ENCODE assay signal across 9 cellular contexts in genomic region chr18:72867721-72868665, GRCh38. TPM values are rescaled to one million over a fixed set of nuclear protein-coding genes. Genes with fewer than 3 reads are reported as not detected.
DNase-seq lines count a peak whose midpoint lies in the region; ATAC-seq and TF ChIP-seq lines count a peak whose summit lies in the region.
"Had no signal": no experiment of that assay in that cellular context is flagged by ENCODE, and none has a peak within 500 bp of the region (broad histone marks: within the 10 kb centered on the region; RNA-seq: fewer than 3 reads in every experiment).

A gene with protein sequence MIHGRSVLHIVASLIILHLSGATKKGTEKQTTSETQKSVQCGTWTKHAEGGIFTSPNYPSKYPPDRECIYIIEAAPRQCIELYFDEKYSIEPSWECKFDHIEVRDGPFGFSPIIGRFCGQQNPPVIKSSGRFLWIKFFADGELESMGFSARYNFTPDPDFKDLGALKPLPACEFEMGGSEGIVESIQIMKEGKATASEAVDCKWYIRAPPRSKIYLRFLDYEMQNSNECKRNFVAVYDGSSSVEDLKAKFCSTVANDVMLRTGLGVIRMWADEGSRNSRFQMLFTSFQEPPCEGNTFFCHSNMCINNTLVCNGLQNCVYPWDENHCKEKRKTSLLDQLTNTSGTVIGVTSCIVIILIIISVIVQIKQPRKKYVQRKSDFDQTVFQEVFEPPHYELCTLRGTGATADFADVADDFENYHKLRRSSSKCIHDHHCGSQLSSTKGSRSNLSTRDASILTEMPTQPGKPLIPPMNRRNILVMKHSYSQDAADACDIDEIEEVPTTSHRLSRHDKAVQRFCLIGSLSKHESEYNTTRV (minus strand): TSS chr18:72867987. CDS start chr18:72867291, 696 bp downstream.

- intact Hi-C loops in PC-9 (cut with micrococcal nuclease; ENCODE audit: unreplicated experiment): no loop called here

- H3K79me2 ChIP-seq in PC-9 (ENCODE audit: low read depth) (no peaks in the 10 kb centered on the region), GM23248 (ENCODE audit: insufficient read depth) (no peaks in the 10 kb centered on the region)

- DNase-seq in AG04449 (ENCODE audit: low read depth, low spot score) (no peak), memory B cell (ENCODE audit: low spot score in 2 of 2) (peak in 1 of 2 donors; percentile 11), T-helper 2 cell (no peak), HUDEP-2 (lab: John Stamatoyannopoulos, UW; ENCODE audit: unreplicated experiment in 76 of 76) (no peak), PC-9 (no peak), GM23248 (no peak)

- H3K27ac ChIP-seq in angular gyrus (ENCODE audit: low read depth, low read length) (peak within 1 kb of the TSS; percentile 76), PC-9 (no peak within 1 kb of the TSS), GM23248 (no peak within 1 kb of the TSS)
- H3K27ac ChIP-seq: neutrophil had no signal

- H2AFZ ChIP-seq in PC-9 (no peak within 1 kb of the TSS), GM23248 (no peak within 1 kb of the TSS)

- H3K36me3 ChIP-seq in PC-9 (ENCODE audit: low read depth) (no peaks in the 10 kb centered on the region), GM23248 (ENCODE audit: low read depth) (no peaks in the 10 kb centered on the region)
- H3K36me3 ChIP-seq: neutrophil had no signal

- H3K4me3 Mint-ChIP-seq in memory B cell: peak within 1 kb of the TSS; percentile 88

- CTCF ChIA-PET in AG04449 (lab: Yijun Ruan, JAX): no interaction called here
- CTCF ChIA-PET in PC-9 (lab: Charles Lee): no interaction called here

- H4K20me1 ChIP-seq in PC-9 (ENCODE audit: insufficient read depth): no peaks in the 10 kb centered on the region
- H4K20me1 ChIP-seq in GM23248 (ENCODE audit: insufficient read depth): no peaks in the 10 kb centered on the region

- peaks cover 8% of the 10 kb centered on the region for H3K36me3 Mint-ChIP-seq in memory B cell

- H3K4me2 ChIP-seq in PC-9 (no peak within 1 kb of the TSS), GM23248 (ENCODE audit: unreplicated experiment) (no peak within 1 kb of the TSS)

- H3K4me3 ChIP-seq in AG04449 (ENCODE audit: low read depth, low read length) (peak within 1 kb of the TSS; percentile 33), PC-9 (no peak within 1 kb of the TSS), GM23248 (no peak within 1 kb of the TSS)

- no peak for TF ChIP-seq CTCF in AG04449 (IDR thresholded peaks at IDR 0.05; ENCODE audit: insufficient read depth, low read length, missing control alignments)
- no peak for TF ChIP-seq CTCF in PC-9 (conservative IDR thresholded peaks at IDR 0.05)

- BruUV-seq in PC-9 (replicated peaks; lab: Mats Ljungman, UMichigan): no TSS peak

- peaks cover 16% of the 10 kb centered on the region for H3K27me3 Mint-ChIP-seq in memory B cell

- H3K9me3 Mint-ChIP-seq in memory B cell: peaks cover 4% of the 10 kb centered on the region

- H3K4me1 ChIP-seq in PC-9 (replicated peaks; ENCODE audit: insufficient read depth) (peaks cover 17% of the 10 kb centered on the region), GM23248 (ENCODE audit: insufficient read depth) (no peaks in the 10 kb centered on the region)

- POLR2A ChIA-PET in AG04449 (lab: Yijun Ruan, JAX): no interaction called here
- POLR2A ChIA-PET in PC-9 (lab: Charles Lee; ENCODE audit: unreplicated experiment): no interaction called here

- ATAC-seq in GM21381 (IDR thresholded peaks at IDR 0.05; ENCODE audit: unreplicated experiment) (peak; percentile 31), memory B cell (ENCODE audit: low read depth) (no peak)

- H3K27me3 ChIP-seq in PC-9 (ENCODE audit: insufficient read depth, low read depth) (no peaks in the 10 kb centered on the region), GM23248 (replicated peaks; ENCODE audit: insufficient read depth) (peaks cover 28% of the 10 kb centered on the region)

- H3K9me3 ChIP-seq in PC-9 (ENCODE audit: insufficient read depth, low read depth) (peaks cover 2% of the 10 kb centered on the region), GM23248 (ENCODE audit: low read depth) (no peaks in the 10 kb centered on the region)
- H3K9me3 ChIP-seq: neutrophil had no signal

- H3K9me2 ChIP-seq in PC-9 (ENCODE audit: insufficient read depth): no peaks in the 10 kb centered on the region
- H3K9me2 ChIP-seq in GM23248 (ENCODE audit: insufficient read depth): no peaks in the 10 kb centered on the region

- in situ Hi-C loops in GM23248 (cut with MboI): no loop called here

- WGBS in GM23248 (ENCODE audit: low coverage in 1 of 2, low lambda C conversion rate in 2 of 2, missing lambda C conversion rate in 2 of 2), 2 experiments: 1 to 4% methylated on average over 25 to 93 of the region's 94 CpGs

- no peak within 1 kb of the TSS for H3K27ac Mint-ChIP-seq in memory B cell

- H3K4me1 Mint-ChIP-seq in memory B cell: peaks cover 12% of the 10 kb centered on the region

- no peak within 1 kb of the TSS for H3K9ac ChIP-seq in GM23248

- H3F3A ChIP-seq in PC-9 (ENCODE audit: insufficient read depth, low read depth) (no peaks in the 10 kb centered on the region), GM23248 (ENCODE audit: insufficient read depth) (no peaks in the 10 kb centered on the region)

RNA-seq across cellular contexts. Expression of the gene that starts here (rescaled TPM):
- not detected in 2 replicates for total RNA-seq in PC-9 (2021)
- not detected in 2 replicates for total RNA-seq in GM23248 (2014; rRNA removed; shearing (Covaris generic))
- not detected in 2 replicates for polyA plus RNA-seq in GM23248 (2016; fragmentation: Nextera tagmentation; extraction: Ambion mirVana)
